1 cellular context compared by ENCODE assay signal in the genomic region with DNA sequence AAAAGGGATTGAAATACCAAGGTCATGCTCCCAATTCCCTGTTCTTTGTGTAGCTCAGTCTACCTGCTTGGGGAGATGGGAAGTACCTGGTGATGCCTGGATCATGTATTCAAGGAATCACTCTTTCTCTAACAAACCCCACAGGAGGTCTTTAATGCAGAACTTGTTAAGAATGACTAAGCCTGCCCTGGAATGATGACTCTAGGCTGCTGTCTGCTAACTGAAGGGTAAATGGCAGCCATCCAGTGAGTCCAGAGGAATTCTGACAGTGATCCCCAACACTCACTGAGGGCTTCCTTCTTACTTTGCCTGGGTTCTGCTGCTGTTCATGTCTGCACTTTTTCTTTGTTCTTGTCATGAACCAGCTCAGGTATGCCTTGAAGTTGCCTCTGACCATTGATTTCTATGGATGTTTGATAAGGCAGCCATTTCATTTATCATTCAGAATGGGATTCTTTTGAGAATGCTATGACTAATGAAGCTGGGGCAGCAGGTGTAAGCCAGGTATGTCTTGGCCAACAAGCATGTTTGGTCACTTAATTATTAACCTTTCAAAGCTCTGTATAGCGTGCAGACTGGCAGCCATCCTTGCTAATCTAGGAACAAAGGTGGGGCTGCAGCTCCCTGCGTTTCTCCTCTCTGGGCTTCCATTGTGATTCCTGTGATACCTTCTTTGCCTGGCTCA.
TF ChIP-seq lines count a peak whose summit lies in the region.

No MANE protein-coding gene starts in this region.

TF ChIP-seq in WTC11, 78 proteins besides CTCF, POLR2A, EP300 and RAD21 (continued from another document):
- TF ChIP-seq KAT7 (CRISPR knock-in tag; IDR thresholded peaks at IDR 0.05; ENCODE audit: borderline replicate concordance) (no peak), ZBTB21 (CRISPR knock-in tag; IDR thresholded peaks at IDR 0.05; ENCODE audit: borderline replicate concordance) (no peak), ERG (CRISPR knock-in tag; IDR thresholded peaks at IDR 0.05) (no peak)
